ENCODE assay signal across 1 cellular context in the genomic region with DNA sequence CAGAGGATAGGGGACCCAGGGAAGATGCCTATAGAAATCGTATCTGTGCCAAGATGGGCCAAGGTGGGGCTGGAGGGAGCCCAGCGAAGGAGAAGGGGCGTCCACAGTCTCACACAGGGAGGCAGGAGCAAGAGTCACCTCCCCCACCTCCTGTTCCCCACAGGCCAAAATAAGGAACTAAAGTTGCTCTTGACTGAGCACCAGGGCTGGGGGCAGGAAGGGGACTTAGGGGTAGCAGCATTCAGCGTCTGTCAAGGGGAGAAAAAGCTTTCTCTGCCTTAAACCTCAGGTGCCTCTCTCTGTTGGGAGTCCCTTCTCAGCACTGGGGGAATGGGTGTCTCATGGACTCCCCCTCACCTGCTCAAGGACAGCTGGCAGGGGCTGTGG.
TF ChIP-seq lines count a peak whose summit lies in the region.

No MANE protein-coding gene starts in this region.

TF ChIP-seq in GM12891, 5 proteins besides CTCF, POLR2A, EP300 and RAD21 (continued from another document):
- TF ChIP-seq POU2F2 (IDR thresholded peaks at IDR 0.05; ENCODE audit: low read depth, low read length) (no peak), SPI1 (IDR thresholded peaks at IDR 0.05; ENCODE audit: low read depth, low read length) (peak; percentile 3; the same call in 1 of the 2 replicates)
